ENCODE assay signal across 28 cellular contexts in genomic region chr10:122188706-122189105, GRCh38.
A peak's percentile ranks its signal among the peaks of the same experiment; 100 is the strongest.
DNase-seq lines count a peak whose midpoint lies in the region; ATAC-seq and TF ChIP-seq lines count a peak whose summit lies in the region.
"Had no signal": no experiment of that assay in that cellular context is flagged by ENCODE, and none has a peak within 500 bp of the region (broad histone marks: within the 10 kb centered on the region; RNA-seq: fewer than 3 reads in every experiment).

No MANE protein-coding gene starts in this region.

- peak overlapping the region; percentile 45 for H3K27ac Mint-ChIP-seq in neural crest cell (ENCODE audit: unreplicated experiment)
- H3K27ac Mint-ChIP-seq: activated CD4-positive, alpha-beta memory T cell treated with anti-CD3 and anti-CD28 coated beads for 36 hours; activated naive CD4-positive, alpha-beta T cell treated with anti-CD3 and anti-CD28 coated beads, Interleukin-2, amount 10 ng/mL, durations not matched to agents 7 days and 5 days; dendritic cell treated with granulocyte-macrophage colony-stimulating factor and Interleukin-4, amounts not matched to agents 40 ng/mL and 50 ng/mL, for 4 days; immature natural killer cell; naive B cell; stimulated activated memory B cell treated with anti-CD40 and anti-IgM and Interleukin-4, amounts not matched to agents 10 μg/mL and 1 μg/mL and 100 μg/mL, for 72 hours had no signal

- DNase-seq in left ventricle myocardium inferior, result no peak
- DNase-seq in Right ventricle myocardium superior, result no peak
- DNase-seq in cerebellum (ENCODE audit: low spot score), result peak; percentile 66
- DNase-seq in neural crest cell (ENCODE audit: low read depth, low spot score), result no peak
- DNase-seq in upper lobe of right lung, result peak; percentile 42
- DNase-seq in activated CD4-positive, CD25-positive, alpha-beta regulatory T cell (lab: John Stamatoyannopoulos, UW), result no peak
- no peak for DNase-seq in Ammon's horn (ENCODE audit: low spot score)
- DNase-seq: activated CD4-positive, alpha-beta memory T cell treated with anti-CD3 and anti-CD28 coated beads for 36 hours; activated CD4-positive, CD25-positive, alpha-beta regulatory T cell treated with anti-CD3 and anti-CD28 coated beads, Interleukin-2, amount 50 U/mL, for 72 hours; activated CD8-positive, alpha-beta memory T cell treated with anti-CD3 and anti-CD28 coated beads, Interleukin-2, amount 50 U/mL, for 48 hours; activated naive CD4-positive, alpha-beta T cell treated with anti-CD3 and anti-CD28 coated beads, Interleukin-2, amount 10 ng/mL, durations not matched to agents 7 days and 5 days; AML-193; hypothalamus; immature natural killer cell; left lung; naive B cell; NCI-H1694 treated with DMSO at 0.1 percent for 48 hours; NCI-H526 treated with DMSO at 0.1 percent for 48 hours; ovary; right lobe of liver; RPMI8226; stimulated activated CD4-positive, alpha-beta T cell treated with anti-CD3 and anti-CD28 coated beads, Interleukin-12 subunit alpha, Interleukin-12 subunit beta, amount 100 ng/mL, for 4 hours; stimulated activated CD4-positive, alpha-beta T cell treated with anti-CD3 and anti-CD28 coated beads, Interleukin-4, amount 100 ng/mL, for 1 hour; T-helper 1 cell had no signal

- H3K27me3 ChIP-seq in left ventricle myocardium inferior (ENCODE audit: low read depth) (no peaks in the 10 kb centered on the region), upper lobe of right lung (no peaks in the 10 kb centered on the region)
- H3K27me3 ChIP-seq: left lung, ovary, right lobe of liver, vagina had no signal

- H3K4me3 Mint-ChIP-seq in neural crest cell, result no peak overlapping the region
- H3K4me3 Mint-ChIP-seq: activated CD4-positive, alpha-beta memory T cell treated with anti-CD3 and anti-CD28 coated beads for 36 hours; activated naive CD4-positive, alpha-beta T cell treated with anti-CD3 and anti-CD28 coated beads, Interleukin-2, amount 10 ng/mL, durations not matched to agents 7 days and 5 days; dendritic cell treated with granulocyte-macrophage colony-stimulating factor and Interleukin-4, amounts not matched to agents 40 ng/mL and 50 ng/mL, for 4 days; immature natural killer cell; naive B cell; stimulated activated memory B cell treated with anti-CD40 and anti-IgM and Interleukin-4, amounts not matched to agents 10 μg/mL and 1 μg/mL and 100 μg/mL, for 72 hours had no signal

- H3K4me1 Mint-ChIP-seq in neural crest cell, result peaks cover 59% of the 10 kb centered on the region
- H3K4me1 Mint-ChIP-seq: activated naive CD4-positive, alpha-beta T cell treated with anti-CD3 and anti-CD28 coated beads, Interleukin-2, amount 10 ng/mL, durations not matched to agents 7 days and 5 days; immature natural killer cell; naive B cell; stimulated activated memory B cell treated with anti-CD40 and anti-IgM and Interleukin-4, amounts not matched to agents 10 μg/mL and 1 μg/mL and 100 μg/mL, for 72 hours had no signal

- no peaks in the 10 kb centered on the region for H3K36me3 Mint-ChIP-seq in neural crest cell (ENCODE audit: low read depth)
- H3K36me3 Mint-ChIP-seq: activated CD4-positive, alpha-beta memory T cell treated with anti-CD3 and anti-CD28 coated beads for 36 hours; activated naive CD4-positive, alpha-beta T cell treated with anti-CD3 and anti-CD28 coated beads, Interleukin-2, amount 10 ng/mL, durations not matched to agents 7 days and 5 days; immature natural killer cell; naive B cell; stimulated activated memory B cell treated with anti-CD40 and anti-IgM and Interleukin-4, amounts not matched to agents 10 μg/mL and 1 μg/mL and 100 μg/mL, for 72 hours had no signal

- H3K4me1 ChIP-seq in left ventricle myocardium inferior (peaks cover 83% of the 10 kb centered on the region), upper lobe of right lung (peaks cover 9% of the 10 kb centered on the region)
- H3K4me1 ChIP-seq: left lung had no signal

- H3K4me3 ChIP-seq in left ventricle myocardium inferior (no peak overlapping the region), upper lobe of right lung (no peak overlapping the region)
- H3K4me3 ChIP-seq: left lung, ovary, right lobe of liver, vagina had no signal

- H3K9me3 Mint-ChIP-seq in neural crest cell, result no peaks in the 10 kb centered on the region
- H3K9me3 Mint-ChIP-seq: activated CD4-positive, alpha-beta memory T cell treated with anti-CD3 and anti-CD28 coated beads for 36 hours; activated naive CD4-positive, alpha-beta T cell treated with anti-CD3 and anti-CD28 coated beads, Interleukin-2, amount 10 ng/mL, durations not matched to agents 7 days and 5 days; dendritic cell treated with granulocyte-macrophage colony-stimulating factor and Interleukin-4, amounts not matched to agents 40 ng/mL and 50 ng/mL, for 4 days; naive B cell; stimulated activated memory B cell treated with anti-CD40 and anti-IgM and Interleukin-4, amounts not matched to agents 10 μg/mL and 1 μg/mL and 100 μg/mL, for 72 hours had no signal

- intact Hi-C loops in left ventricle myocardium inferior (cut with micrococcal nuclease) (no loop called here), Right ventricle myocardium superior (cut with DNase I) (no loop called here), upper lobe of right lung (cut with DNase I) (no loop called here)

- no peak for ATAC-seq in Right ventricle myocardium superior (ENCODE audit: poor library complexity)
- no peak for ATAC-seq in upper lobe of right lung
- no peak for ATAC-seq in GM18505 (IDR thresholded peaks at IDR 0.05; ENCODE audit: unreplicated experiment)
- ATAC-seq: left lung; stimulated activated memory B cell treated with anti-CD40 and anti-IgM and Interleukin-4, amounts not matched to agents 10 μg/mL and 1 μg/mL and 100 μg/mL, for 72 hours had no signal

- H3K36me3 ChIP-seq in left ventricle myocardium inferior, result peaks cover 6% of the 10 kb centered on the region
- peaks cover 13% of the 10 kb centered on the region for H3K36me3 ChIP-seq in upper lobe of right lung
- H3K36me3 ChIP-seq: ovary, right lobe of liver, vagina had no signal

- H3K9me3 ChIP-seq in left ventricle myocardium inferior (replicated peaks), result no peaks in the 10 kb centered on the region
- H3K9me3 ChIP-seq in upper lobe of right lung, result no peaks in the 10 kb centered on the region
- H3K9me3 ChIP-seq: left lung, ovary, right lobe of liver, vagina had no signal

- TF ChIP-seq CTCF in left ventricle myocardium inferior (IDR thresholded peaks at IDR 0.05; ENCODE audit: borderline replicate concordance) (no peak), neural crest cell (conservative IDR thresholded peaks at IDR 0.05) (no peak), upper lobe of right lung (IDR thresholded peaks at IDR 0.05) (no peak)

- TF ChIP-seq POLR2A in GM18505 (IDR thresholded peaks at IDR 0.05; ENCODE audit: borderline replicate concordance, extremely low read depth, insufficient read depth, insufficient read length), result no peak

- H3K27me3 Mint-ChIP-seq in neural crest cell (ENCODE audit: low read depth), result no peaks in the 10 kb centered on the region
- H3K27me3 Mint-ChIP-seq: activated naive CD4-positive, alpha-beta T cell treated with anti-CD3 and anti-CD28 coated beads, Interleukin-2, amount 10 ng/mL, durations not matched to agents 7 days and 5 days had no signal

- H3K27ac ChIP-seq in left ventricle myocardium inferior (replicated peaks), result peak overlapping the region; percentile 70
- H3K27ac ChIP-seq in upper lobe of right lung, result no peak overlapping the region
- H3K27ac ChIP-seq: left lung, ovary, right lobe of liver, vagina had no signal

Comparison
In these comparisons a context has a peak if more than half of its experiments do, and no peak if none do; other contexts are left out.
1. DNase-seq: peak in cerebellum (single experiment) and upper lobe of right lung (single experiment); none in left ventricle myocardium inferior (single experiment), Right ventricle myocardium superior (single experiment), neural crest cell (single experiment), activated CD4-positive, CD25-positive, alpha-beta regulatory T cell (0 of 4) and Ammon's horn (single experiment).